ENCODE assay signal across 21 cellular contexts in genomic region chr9:19894975-19895374, GRCh38.
A peak's percentile ranks its signal among the peaks of the same experiment; 100 is the strongest.
DNase-seq lines count a peak whose midpoint lies in the region; ATAC-seq and TF ChIP-seq lines count a peak whose summit lies in the region.
"Had no signal": no experiment of that assay in that cellular context is flagged by ENCODE, and none has a peak within 500 bp of the region (broad histone marks: within the 10 kb centered on the region; RNA-seq: fewer than 3 reads in every experiment).

No MANE protein-coding gene starts in this region.

- H2AFZ ChIP-seq in IMR-90 (replicated peaks; ENCODE audit: low read length, poor library complexity) = no peak overlapping the region

- TF ChIP-seq RAD21 in IMR-90 (IDR thresholded peaks at IDR 0.05; ENCODE audit: low read length) = no peak

- POLR2A ChIA-PET in IMR-90 (lab: Charles Lee; ENCODE audit: unreplicated experiment) = no interaction called here
- POLR2A ChIA-PET in CD8-positive, alpha-beta memory T cell (lab: Charles Lee) = no interaction called here

- no peak overlapping the region for H3K4me2 ChIP-seq in IMR-90 (ENCODE audit: low read depth, low read length)

- no peak overlapping the region for H3K27ac ChIP-seq in IMR-90 (ENCODE audit: insufficient read depth, low read length)
- no peak overlapping the region for H3K27ac ChIP-seq in CD8-positive, alpha-beta memory T cell (ENCODE audit: low read depth, low read length)
- H3K27ac ChIP-seq: foreskin keratinocyte, tibial artery had no signal

- H3K4me1 Mint-ChIP-seq in CD8-positive, alpha-beta memory T cell = no peaks in the 10 kb centered on the region
- H3K4me1 Mint-ChIP-seq: activated CD4-positive, alpha-beta T cell treated with anti-CD3 and anti-CD28 coated beads, Interleukin-2, amount 10 ng/mL, durations not matched to agents 7 days and 5 days had no signal

- H3K9ac ChIP-seq in IMR-90 (ENCODE audit: low read depth, low read length) = no peak overlapping the region

- no peak overlapping the region for H2BK5ac ChIP-seq in IMR-90 (ENCODE audit: low read depth, low read length, poor library complexity, severe bottlenecking)

- H3K36me3 Mint-ChIP-seq in CD8-positive, alpha-beta memory T cell = no peaks in the 10 kb centered on the region

- H3K56ac ChIP-seq in IMR-90 (ENCODE audit: extremely low read depth, insufficient read depth, low read length) = no peak overlapping the region

- intact Hi-C loops in IMR-90 (cut with micrococcal nuclease) = no loop called here

- H3K4me1 ChIP-seq in IMR-90 (ENCODE audit: control insufficient read depth, insufficient read depth, low read length) = no peaks in the 10 kb centered on the region
- H3K4me1 ChIP-seq in CD8-positive, alpha-beta memory T cell (ENCODE audit: insufficient read depth, low read length) = no peaks in the 10 kb centered on the region
- H3K4me1 ChIP-seq: BE2C, foreskin keratinocyte had no signal

- H2AK5ac ChIP-seq in IMR-90 (ENCODE audit: low read depth, low read length) = no peak overlapping the region

- H3K18ac ChIP-seq in IMR-90 (ENCODE audit: low read depth, low read length) = no peak overlapping the region

- no peak overlapping the region for H2AK9ac ChIP-seq in IMR-90 (replicated peaks; ENCODE audit: low read depth, low read length, poor library complexity)

- no peaks in the 10 kb centered on the region for H3K9me3 Mint-ChIP-seq in CD8-positive, alpha-beta memory T cell
- H3K9me3 Mint-ChIP-seq: effector memory CD8-positive, alpha-beta T cell had no signal

- no peak overlapping the region for H3K4me3 Mint-ChIP-seq in CD8-positive, alpha-beta memory T cell
- H3K4me3 Mint-ChIP-seq: activated CD4-positive, alpha-beta T cell treated with anti-CD3 and anti-CD28 coated beads, Interleukin-2, amount 10 ng/mL, durations not matched to agents 7 days and 5 days; effector memory CD8-positive, alpha-beta T cell had no signal

- no peak for TF ChIP-seq POLR2A in IMR-90 (IDR thresholded peaks at IDR 0.05; ENCODE audit: low read depth, low read length)

- no CpG with 5 or more reads among the region's 3 CpGs for WGBS in IMR-90 (ENCODE audit: extremely low coverage in 2 of 2, insufficient read length in 1 of 2), 2 experiments

- ATAC-seq in IMR-90 (ENCODE audit: low read depth) (peak; percentile 85), GM21576 (IDR thresholded peaks at IDR 0.05; ENCODE audit: unreplicated experiment) (no peak)
- ATAC-seq: effector memory CD8-positive, alpha-beta T cell; foreskin keratinocyte; left colon; Right ventricle myocardium inferior had no signal

- H3K4me3 ChIP-seq in IMR-90 (ENCODE audit: insufficient read depth, low read depth, low read length) (no peak overlapping the region), choroid plexus epithelial cell (ENCODE audit: low read depth, low read length) (no peak overlapping the region)
- no peak overlapping the region for H3K4me3 ChIP-seq in CD8-positive, alpha-beta memory T cell (ENCODE audit: low read length)
- H3K4me3 ChIP-seq: tibial artery had no signal

- H3K9me3 ChIP-seq in IMR-90 (ENCODE audit: control insufficient read depth, insufficient read depth, low read length) = no peaks in the 10 kb centered on the region
- no peaks in the 10 kb centered on the region for H3K9me3 ChIP-seq in CD8-positive, alpha-beta memory T cell (ENCODE audit: low read length)
- H3K9me3 ChIP-seq: BE2C, tibial artery had no signal

- no peaks in the 10 kb centered on the region for H3K36me3 ChIP-seq in IMR-90 (ENCODE audit: control insufficient read depth, insufficient read depth, low read length)
- no peaks in the 10 kb centered on the region for H3K36me3 ChIP-seq in CD8-positive, alpha-beta memory T cell (ENCODE audit: insufficient read depth, low read length)
- H3K36me3 ChIP-seq: BE2C, tibial artery had no signal

- H4K20me1 ChIP-seq in IMR-90 (ENCODE audit: insufficient read depth, low read length) = no peaks in the 10 kb centered on the region

- no peak overlapping the region for H3K4ac ChIP-seq in IMR-90 (ENCODE audit: low read depth, low read length)

- no peak overlapping the region for H4K5ac ChIP-seq in IMR-90 (ENCODE audit: low read depth, low read length)

- no peak overlapping the region for H3K27ac Mint-ChIP-seq in CD8-positive, alpha-beta memory T cell
- H3K27ac Mint-ChIP-seq: activated CD4-positive, alpha-beta T cell treated with anti-CD3 and anti-CD28 coated beads, Interleukin-2, amount 10 ng/mL, durations not matched to agents 7 days and 5 days; effector memory CD8-positive, alpha-beta T cell had no signal

- no peak overlapping the region for H4K8ac ChIP-seq in IMR-90 (ENCODE audit: low read depth in 2 of 2, low read length in 2 of 2)

- no peaks in the 10 kb centered on the region for H3K27me3 ChIP-seq in IMR-90 (ENCODE audit: control insufficient read depth, insufficient read depth, low read length)
- no peaks in the 10 kb centered on the region for H3K27me3 ChIP-seq in CD8-positive, alpha-beta memory T cell (ENCODE audit: insufficient read depth, low read length, poor library complexity, severe bottlenecking)
- H3K27me3 ChIP-seq: BE2C, tibial artery had no signal

- no peak overlapping the region for H2BK120ac ChIP-seq in IMR-90 (ENCODE audit: low read depth, low read length)

- H3K79me1 ChIP-seq in IMR-90 (ENCODE audit: low read depth in 1 of 2, low read length in 2 of 2) = no peaks in the 10 kb centered on the region

- no peak overlapping the region for H3K23ac ChIP-seq in IMR-90 (ENCODE audit: low read depth, low read length)

- in situ Hi-C loops in IMR-90 (cut with MboI; ENCODE audit: low sequenced_read_pairs) = no loop called here

- TF ChIP-seq CTCF in IMR-90 (conservative IDR thresholded peaks at IDR 0.05; ENCODE audit: low read depth, low read length) (no peak), choroid plexus epithelial cell (conservative IDR thresholded peaks at IDR 0.05; ENCODE audit: low read depth, low read length) (no peak)

- BruUV-seq in IMR-90 (replicated peaks; lab: Mats Ljungman, UMichigan) = no TSS peak

- 0 out of 2 replicates have a peak overlapping the region, but pooled peaks have one; percentile 14 for H2BK20ac ChIP-seq in IMR-90 (ENCODE audit: low read depth, low read length)

- peak; percentile 43 for DNase-seq in IMR-90
- peak; percentile 70 for DNase-seq in choroid plexus epithelial cell (ENCODE audit: low read depth)
- peak; percentile 62 for DNase-seq in kidney glomerular epithelial cell (lab: John Stamatoyannopoulos, UW)
- DNase-seq in smooth muscle cell of the brain vasculature (ENCODE audit: low read depth, low spot score) = peak; percentile 29
- DNase-seq in CD8-positive, alpha-beta memory T cell = no peak
- DNase-seq in nucleus accumbens (lab: John Stamatoyannopoulos, UW) = no peak
- DNase-seq: activated CD4-positive, alpha-beta T cell treated with anti-CD3 and anti-CD28 coated beads, Interleukin-2, amount 10 ng/mL, durations not matched to agents 7 days and 5 days; activated CD8-positive, alpha-beta memory T cell treated with anti-CD3 and anti-CD28 coated beads, Interleukin-2, amount 50 U/mL, for 4 hours; activated effector memory CD4-positive, alpha-beta T cell treated with Interleukin-2 at 50 U/mL for 16 hours; BE2C; effector memory CD8-positive, alpha-beta T cell; foreskin keratinocyte; GOT3; left colon; NCI-H1105; NCI-H510A; retina; stimulated activated CD4-positive, alpha-beta T cell treated with anti-CD3 and anti-CD28 coated beads, Interleukin-15, amount 100 ng/mL, for 24 hours; tibial artery had no signal

- no peak overlapping the region for H2BK15ac ChIP-seq in IMR-90 (ENCODE audit: low read depth, low read length)

- no peak overlapping the region for H4K91ac ChIP-seq in IMR-90 (ENCODE audit: insufficient read depth, low read depth, low read length)

- H3K9me1 ChIP-seq in IMR-90 (ENCODE audit: insufficient read depth, low read length) = no peaks in the 10 kb centered on the region

- dilution Hi-C loops in IMR-90 (cut with HindIII; ENCODE audit: low sequenced_read_pairs, unreplicated experiment) = no loop called here

- CTCF ChIA-PET in IMR-90 (lab: Yijun Ruan, JAX) = interaction anchor here (0.7 kb wide), 1 partner anchor 377 kb away, joined by 3 read pairs; no protein-coding TSS in a partner anchor
- CTCF ChIA-PET in CD8-positive, alpha-beta memory T cell (lab: Charles Lee) = no interaction called here

- no peak overlapping the region for H3K14ac ChIP-seq in IMR-90 (replicated peaks; ENCODE audit: low read depth, low read length)

- peaks cover 0 to 2% of the 10 kb centered on the region in 2 donors for H3K27me3 Mint-ChIP-seq in CD8-positive, alpha-beta memory T cell

TF ChIP-seq in IMR-90, 13 proteins besides CTCF, POLR2A, EP300 and RAD21:
- no peak for TF ChIP-seq MXI1 (IDR thresholded peaks at IDR 0.05; ENCODE audit: borderline replicate concordance, low read depth, low read length)
- no peak for TF ChIP-seq RFX5 (IDR thresholded peaks at IDR 0.05; ENCODE audit: low read depth, low read length)
- no peak for TF ChIP-seq NFE2L2 (IDR thresholded peaks at IDR 0.05; ENCODE audit: low read depth, low read length)
- peak; percentile 91 for TF ChIP-seq BHLHE40 (IDR thresholded peaks at IDR 0.05; ENCODE audit: low read depth, low read length)
- peak; percentile 52; the same call in 1 of the 2 replicates for TF ChIP-seq MAFK (IDR thresholded peaks at IDR 0.05; ENCODE audit: low read depth, low read length)

Comparison
In these comparisons a context has a peak if more than half of its experiments do, and no peak if none do; other contexts are left out.
1. DNase-seq: peak in IMR-90 (single experiment), choroid plexus epithelial cell (single experiment), kidney glomerular epithelial cell (single experiment) and smooth muscle cell of the brain vasculature (single experiment); none in CD8-positive, alpha-beta memory T cell (0 of 5) and nucleus accumbens (0 of 56).